Comparison of ENCODE assay signal across 30 cellular contexts in the genomic region with DNA sequence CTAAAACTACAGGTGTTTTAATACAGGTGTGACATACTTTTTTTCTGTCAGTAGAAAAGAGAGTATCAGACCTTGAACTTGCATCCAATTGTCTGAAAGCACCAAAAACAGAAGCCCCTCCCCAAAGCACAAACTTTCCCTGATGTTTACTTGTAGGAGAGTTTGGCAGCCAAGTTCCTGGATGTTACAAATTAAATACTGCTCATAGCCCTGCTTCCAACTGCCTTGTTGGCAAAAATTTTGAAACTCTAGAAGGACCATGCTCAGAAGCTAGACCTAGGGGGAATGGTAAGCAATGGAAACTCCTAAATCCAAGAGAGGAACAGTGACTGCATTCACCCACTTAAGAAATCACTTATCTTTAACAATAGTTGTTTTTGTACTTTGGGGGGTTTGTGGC. TPM values are rescaled to one million over a fixed set of nuclear protein-coding genes. Genes with fewer than 3 reads are reported as not detected.
"Had no signal": no experiment of that assay in that cellular context is flagged by ENCODE, and none has a peak within 500 bp of the region (broad histone marks: within the 10 kb centered on the region; RNA-seq: fewer than 3 reads in every experiment).

No MANE protein-coding gene starts in this region.

- H3K27me3 ChIP-seq: neutrophil, pancreas, right atrium auricular region, uterus had no signal

- FAIRE-seq: frontal cortex, keratinocyte, pancreas had no signal

- H3K4me1 ChIP-seq: pancreas, psoas muscle, right atrium auricular region, uterus had no signal

- H3K4me3 ChIP-seq: pancreas, psoas muscle, right atrium auricular region, uterus had no signal

- H3K27ac ChIP-seq: neutrophil, pancreas, psoas muscle, right atrium auricular region, uterus had no signal

- H3K36me3 ChIP-seq: neutrophil, pancreas, right atrium auricular region, uterus had no signal

- H3K9me3 ChIP-seq: neutrophil, pancreas, psoas muscle, right atrium auricular region, uterus had no signal

- ATAC-seq: activated CD8-positive, alpha-beta T cell treated with anti-CD3 and anti-CD28 coated beads for 36 hours; activated T-cell treated with anti-CD3 and anti-CD28 coated beads, Interleukin-2, amount 50 U/mL, for 4 hours; activated T-helper 17 cell treated with anti-CD3 and anti-CD28 coated beads, Interleukin-2, amount 50 U/mL, for 72 hours; effector memory CD8-positive, alpha-beta T cell; pancreas; psoas muscle; WTC11 had no signal

- DNase-seq: activated CD4-positive, alpha-beta T cell treated with anti-CD3 and anti-CD28 coated beads for 1 hour; activated CD4-positive, alpha-beta T cell treated with anti-CD3 and anti-CD28 coated beads, Interleukin-2, amount 50 U/mL, for 1 hour; activated CD8-positive, alpha-beta T cell treated with anti-CD3 and anti-CD28 coated beads for 36 hours; activated gamma-delta T cell treated with Interleukin-2 at 50 U/mL for 16 hours; activated naive CD4-positive, alpha-beta T cell treated with anti-CD3 and anti-CD28 coated beads, Interleukin-2, amount 50 U/mL, for 16 hours; activated T-cell treated with anti-CD3 and anti-CD28 coated beads, Interleukin-2, amount 50 U/mL, for 4 hours; amygdala; caudate nucleus; cortex of kidney; effector memory CD8-positive, alpha-beta T cell; erythroblast; glutamatergic neuron; left cardiac atrium; naive B cell; nephron progenitor cell; pancreas; psoas muscle; stimulated activated CD4-positive, alpha-beta T cell treated with anti-CD3 and anti-CD28 coated beads, Interleukin-2, amount 100 ng/mL, for 48 hours; stimulated activated naive CD4-positive, alpha-beta T cell treated with Interleukin-2 at 50 U/mL for 16 hours; T1000; trophoblast cell; uterus had no signal

RNA-seq across cellular contexts. Expression of gene ARG1, which starts 17.0 kb away (rescaled TPM):
- total RNA-seq: activated CD8-positive, alpha-beta T cell treated with anti-CD3 and anti-CD28 coated beads for 36 hours; activated T-helper 17 cell treated with anti-CD3 and anti-CD28 coated beads, Interleukin-2, amount 50 U/mL, for 72 hours; chondrocyte; mesothelial cell of epicardium had no signal
